17 cellular contexts compared by ENCODE assay signal in genomic region chr16:81612351-81613170, GRCh38.
DNase-seq lines count a peak whose midpoint lies in the region; ATAC-seq and TF ChIP-seq lines count a peak whose summit lies in the region.
"Had no signal": no experiment of that assay in that cellular context is flagged by ENCODE, and none has a peak within 500 bp of the region (broad histone marks: within the 10 kb centered on the region; RNA-seq: fewer than 3 reads in every experiment).

No MANE protein-coding gene starts in this region.

- ATAC-seq in aorta (ENCODE audit: low FRiP score): peak; percentile 13
- ATAC-seq in GM21447 (IDR thresholded peaks at IDR 0.05; ENCODE audit: unreplicated experiment): no peak
- ATAC-seq: activated naive CD8-positive, alpha-beta T cell treated with anti-CD3 and anti-CD28 coated beads, Interleukin-2, amount 50 U/mL, for 24 hours; effector memory CD8-positive, alpha-beta T cell; PC-3; stimulated activated naive CD8-positive, alpha-beta T cell treated with anti-CD3 and anti-CD28 coated beads, Interleukin-15, Interleukin-2, amounts not matched to agents 100 U/mL and 50 U/mL, for 24 hours had no signal

- TF ChIP-seq CTCF in breast epithelium (IDR thresholded peaks at IDR 0.05) (no peak), MCF 10A (IDR thresholded peaks at IDR 0.05; ENCODE audit: unreplicated experiment) (no peak), left ventricle myocardium inferior (IDR thresholded peaks at IDR 0.05; ENCODE audit: borderline replicate concordance) (no peak), osteocyte (IDR thresholded peaks at IDR 0.05) (no peak)

- H3K27me3 ChIP-seq in breast epithelium (no peaks in the 10 kb centered on the region), left ventricle myocardium inferior (ENCODE audit: low read depth) (no peaks in the 10 kb centered on the region), aorta (ENCODE audit: control insufficient read depth in 1 of 2, insufficient read depth in 2 of 2, low read length in 1 of 2) (no peaks in the 10 kb centered on the region)

- H3K27ac ChIP-seq in breast epithelium (peak overlapping the region; percentile 74 to 93), left ventricle myocardium inferior (replicated peaks) (peak overlapping the region; percentile 79), aorta (ENCODE audit: low read depth in 1 of 2, low read length in 2 of 2) (no peak overlapping the region)
- H3K27ac ChIP-seq: 22Rv1 had no signal

- H3K4me1 Mint-ChIP-seq in MCF 10A (ENCODE audit: insufficient read depth, unreplicated experiment): peaks cover 16% of the 10 kb centered on the region
- H3K4me1 Mint-ChIP-seq in osteocyte (ENCODE audit: unreplicated experiment): peaks cover 29% of the 10 kb centered on the region
- peaks cover 16% of the 10 kb centered on the region for H3K4me1 Mint-ChIP-seq in activated CD4-positive, alpha-beta memory T cell treated with anti-CD3 and anti-CD28 coated beads for 36 hours (ENCODE audit: low read depth)

- DNase-seq in breast epithelium (ENCODE audit: low spot score in 2 of 2): peak in 1 of 2 donors; percentile 68
- no peak for DNase-seq in MCF 10A (ENCODE audit: unreplicated experiment)
- DNase-seq in left ventricle myocardium inferior: peak; percentile 48
- peak; percentile 48 for DNase-seq in pons (ENCODE audit: low spot score)
- DNase-seq in aorta: no peak
- no peak for DNase-seq in osteocyte (ENCODE audit: extremely low spot score, unreplicated experiment)
- no peak for DNase-seq in activated CD4-positive, alpha-beta memory T cell treated with anti-CD3 and anti-CD28 coated beads for 36 hours
- DNase-seq: activated CD4-positive, alpha-beta T cell treated with anti-CD3 and anti-CD28 coated beads for 1 hour; activated naive CD8-positive, alpha-beta T cell treated with anti-CD3 and anti-CD28 coated beads, Interleukin-2, amount 50 U/mL, for 24 hours; activated T-cell treated with anti-CD3 and anti-CD28 coated beads for 4 hours; effector memory CD8-positive, alpha-beta T cell; NCI-H1092 treated with DMSO at 0.1 percent for 48 hours; NCI-H446; PC-3; stimulated activated naive CD8-positive, alpha-beta T cell treated with anti-CD3 and anti-CD28 coated beads, Interleukin-15, Interleukin-2, amounts not matched to agents 100 U/mL and 50 U/mL, for 24 hours had no signal

- H3K27me3 Mint-ChIP-seq in MCF 10A (ENCODE audit: insufficient read depth, unreplicated experiment): no peaks in the 10 kb centered on the region
- no peaks in the 10 kb centered on the region for H3K27me3 Mint-ChIP-seq in osteocyte (ENCODE audit: unreplicated experiment)
- no peaks in the 10 kb centered on the region for H3K27me3 Mint-ChIP-seq in activated CD4-positive, alpha-beta memory T cell treated with anti-CD3 and anti-CD28 coated beads for 36 hours
- H3K27me3 Mint-ChIP-seq: activated naive CD8-positive, alpha-beta T cell treated with anti-CD3 and anti-CD28 coated beads, Interleukin-2, amount 50 U/mL, for 24 hours; effector memory CD8-positive, alpha-beta T cell had no signal

- CTCF ChIA-PET in MCF 10A (lab: Yijun Ruan, JAX): interaction anchor here (0.6 to 1.0 kb wide), 4 partner anchors 13 to 130 kb away, joined by 3 to 4 read pairs (median 3); no protein-coding TSS in a partner anchor
- CTCF ChIA-PET in activated CD4-positive, alpha-beta memory T cell treated with anti-CD3 and anti-CD28 coated beads for 36 hours (lab: Charles Lee): no interaction called here

- H3K36me3 ChIP-seq in breast epithelium (no peaks in the 10 kb centered on the region), left ventricle myocardium inferior (peaks cover 7% of the 10 kb centered on the region), aorta (ENCODE audit: control insufficient read depth in 1 of 2, insufficient read depth in 2 of 2, low read length in 1 of 2) (no peaks in the 10 kb centered on the region)

- intact Hi-C loops in breast epithelium (cut with DNase I; ENCODE audit: low total_unique reads): no loop called here
- intact Hi-C loops in MCF 10A (cut with micrococcal nuclease): no loop called here
- intact Hi-C loops in left ventricle myocardium inferior (cut with micrococcal nuclease): no loop called here
- intact Hi-C loops in aorta (cut with DNase I): no loop called here
- intact Hi-C loops in activated CD4-positive, alpha-beta memory T cell treated with anti-CD3 and anti-CD28 coated beads for 36 hours (cut with micrococcal nuclease): no loop called here

- H3K9me3 ChIP-seq in breast epithelium (no peaks in the 10 kb centered on the region), left ventricle myocardium inferior (replicated peaks) (no peaks in the 10 kb centered on the region), aorta (ENCODE audit: control insufficient read depth, low read length) (no peaks in the 10 kb centered on the region)

- no peaks in the 10 kb centered on the region for H3K9me3 Mint-ChIP-seq in MCF 10A (ENCODE audit: unreplicated experiment)
- no peaks in the 10 kb centered on the region for H3K9me3 Mint-ChIP-seq in osteocyte (ENCODE audit: unreplicated experiment)
- no peaks in the 10 kb centered on the region for H3K9me3 Mint-ChIP-seq in activated CD4-positive, alpha-beta memory T cell treated with anti-CD3 and anti-CD28 coated beads for 36 hours
- H3K9me3 Mint-ChIP-seq: activated naive CD8-positive, alpha-beta T cell treated with anti-CD3 and anti-CD28 coated beads, Interleukin-2, amount 50 U/mL, for 24 hours; effector memory CD8-positive, alpha-beta T cell had no signal

- H3K27ac Mint-ChIP-seq in MCF 10A (ENCODE audit: low read depth, unreplicated experiment) (no peak overlapping the region), osteocyte (ENCODE audit: unreplicated experiment) (no peak overlapping the region)
- H3K27ac Mint-ChIP-seq in activated CD4-positive, alpha-beta memory T cell treated with anti-CD3 and anti-CD28 coated beads for 36 hours: no peak overlapping the region
- H3K27ac Mint-ChIP-seq: activated naive CD8-positive, alpha-beta T cell treated with anti-CD3 and anti-CD28 coated beads, Interleukin-2, amount 50 U/mL, for 24 hours had no signal

- 26 to 33% methylated on average over 17 of the region's 17 CpGs for WGBS in aorta, 2 donors

- POLR2A ChIA-PET in MCF 10A (lab: Yijun Ruan, JAX): interaction anchor here (1.2 kb wide), 1 partner anchor 8 kb away, joined by 5 read pairs; no protein-coding TSS in a partner anchor
- POLR2A ChIA-PET in activated CD4-positive, alpha-beta memory T cell treated with anti-CD3 and anti-CD28 coated beads for 36 hours (lab: Charles Lee): interaction anchor here (1.2 kb wide), 1 partner anchor 47 kb away, joined by 3 read pairs; no protein-coding TSS in a partner anchor

- H3K36me3 Mint-ChIP-seq in MCF 10A (ENCODE audit: insufficient read depth, unreplicated experiment): peaks cover 12% of the 10 kb centered on the region
- H3K36me3 Mint-ChIP-seq in osteocyte (ENCODE audit: unreplicated experiment): peaks cover 2% of the 10 kb centered on the region
- H3K36me3 Mint-ChIP-seq in activated CD4-positive, alpha-beta memory T cell treated with anti-CD3 and anti-CD28 coated beads for 36 hours: peaks cover 3% of the 10 kb centered on the region

- peaks cover 16 to 25% of the 10 kb centered on the region in 2 donors for H3K4me1 ChIP-seq in breast epithelium
- H3K4me1 ChIP-seq in left ventricle myocardium inferior: peaks cover 77% of the 10 kb centered on the region
- H3K4me1 ChIP-seq in aorta (ENCODE audit: control insufficient read depth in 1 of 2, insufficient read depth in 2 of 2, low read length in 2 of 2): no peaks in the 10 kb centered on the region

- no peak for TF ChIP-seq POLR2A in breast epithelium (IDR thresholded peaks at IDR 0.05)

- BruUV-seq in MCF 10A (replicated peaks; lab: Mats Ljungman, UMichigan): no TSS peak

- peak overlapping the region in 1 of 3 donors; percentile 36 for H3K4me3 ChIP-seq in breast epithelium
- H3K4me3 ChIP-seq in left ventricle myocardium inferior: peak overlapping the region; percentile 44
- no peak overlapping the region for H3K4me3 ChIP-seq in aorta (ENCODE audit: low read length in 2 of 2)

- H3K4me3 Mint-ChIP-seq in MCF 10A (ENCODE audit: unreplicated experiment): no peak overlapping the region
- no peak overlapping the region for H3K4me3 Mint-ChIP-seq in osteocyte (ENCODE audit: unreplicated experiment)
- H3K4me3 Mint-ChIP-seq in activated CD4-positive, alpha-beta memory T cell treated with anti-CD3 and anti-CD28 coated beads for 36 hours: no peak overlapping the region
- H3K4me3 Mint-ChIP-seq: activated naive CD8-positive, alpha-beta T cell treated with anti-CD3 and anti-CD28 coated beads, Interleukin-2, amount 50 U/mL, for 24 hours; effector memory CD8-positive, alpha-beta T cell had no signal

Comparison
In these comparisons a context has a peak if more than half of its experiments do, and no peak if none do; other contexts are left out.
1. DNase-seq: peak in left ventricle myocardium inferior (single experiment) and pons (single experiment); none in MCF 10A (single experiment), aorta (0 of 2), osteocyte (single experiment) and activated CD4-positive, alpha-beta memory T cell treated with anti-CD3 and anti-CD28 coated beads for 36 hours (single experiment).
2. H3K27ac ChIP-seq: peak in breast epithelium (2 of 2) and left ventricle myocardium inferior (single experiment); none in aorta (0 of 2).